ENCODE assay signal across 15 cellular contexts in genomic region chr13:30147380-30147779, GRCh38.
DNase-seq lines count a peak whose midpoint lies in the region; ATAC-seq, FAIRE-seq and TF ChIP-seq lines count a peak whose summit lies in the region.
"Had no signal": no experiment of that assay in that cellular context is flagged by ENCODE, and none has a peak within 500 bp of the region (broad histone marks: within the 10 kb centered on the region; RNA-seq: fewer than 3 reads in every experiment).

No MANE protein-coding gene starts in this region.

- peaks cover 2 to 15% (median 6%) of the 10 kb centered on the region in 3 donors for H3K36me3 Mint-ChIP-seq in CD8-positive, alpha-beta memory T cell
- H3K36me3 Mint-ChIP-seq in activated B cell treated with CpG ODN at 0.5 μM for 24 hours (ENCODE audit: low read depth), result no peaks in the 10 kb centered on the region
- peaks cover 3% of the 10 kb centered on the region for H3K36me3 Mint-ChIP-seq in memory B cell

- peaks cover 0 to 10% (median 3%) of the 10 kb centered on the region in 5 donors for H3K9me3 Mint-ChIP-seq in CD8-positive, alpha-beta memory T cell
- peaks cover 4% of the 10 kb centered on the region for H3K9me3 Mint-ChIP-seq in activated B cell treated with CpG ODN at 0.5 μM for 24 hours
- peaks cover 3% of the 10 kb centered on the region for H3K9me3 Mint-ChIP-seq in memory B cell
- H3K9me3 Mint-ChIP-seq: neural crest cell had no signal

- peaks cover 83% of the 10 kb centered on the region for H3K4me1 ChIP-seq in CD8-positive, alpha-beta memory T cell (ENCODE audit: insufficient read depth, low read length)

- no peak for DNase-seq in CD8-positive, alpha-beta memory T cell
- DNase-seq in GM19239 (ENCODE audit: insufficient read length, low spot score), result no peak
- no peak for DNase-seq in activated B cell treated with CpG ODN at 0.5 μM for 24 hours
- DNase-seq in memory B cell (ENCODE audit: low spot score in 2 of 2), result no peak
- no peak for DNase-seq in NCI-H82 treated with DMSO at 0.1 percent for 48 hours (lab: John Stamatoyannopoulos, UW; ENCODE audit: unreplicated experiment)
- DNase-seq in SW 1271 (lab: John Stamatoyannopoulos, UW), result no peak
- DNase-seq: C1 segment of cervical spinal cord, left ventricle myocardium superior, NCI-H146, NCI-H526 treated with DMSO at 0.1 percent for 48 hours had no signal

- H3K9me3 ChIP-seq in CD8-positive, alpha-beta memory T cell (ENCODE audit: low read length), result peaks cover 5% of the 10 kb centered on the region
- H3K9me3 ChIP-seq: ascending aorta had no signal

- FAIRE-seq in GM19239 (lab: Jason Lieb, UNC), result peak; percentile 82
- FAIRE-seq: H1 had no signal

- peak overlapping the region in 6 of 7 donors; percentile 44 to 77 (median 76) for H3K4me3 Mint-ChIP-seq in CD8-positive, alpha-beta memory T cell
- no peak overlapping the region for H3K4me3 Mint-ChIP-seq in activated B cell treated with CpG ODN at 0.5 μM for 24 hours
- no peak overlapping the region for H3K4me3 Mint-ChIP-seq in memory B cell
- H3K4me3 Mint-ChIP-seq: neural crest cell had no signal

- peak overlapping the region; percentile 93 to 100 (median 97) for H3K27ac Mint-ChIP-seq in CD8-positive, alpha-beta memory T cell
- H3K27ac Mint-ChIP-seq in activated B cell treated with CpG ODN at 0.5 μM for 24 hours, result peak overlapping the region; percentile 69
- no peak overlapping the region for H3K27ac Mint-ChIP-seq in memory B cell

- peaks cover 86 to 99% (median 96%) of the 10 kb centered on the region in 3 donors for H3K4me1 Mint-ChIP-seq in CD8-positive, alpha-beta memory T cell
- H3K4me1 Mint-ChIP-seq in activated B cell treated with CpG ODN at 0.5 μM for 24 hours, result peaks cover 37% of the 10 kb centered on the region
- peaks cover 34% of the 10 kb centered on the region for H3K4me1 Mint-ChIP-seq in memory B cell

- H3K4me3 ChIP-seq in CD8-positive, alpha-beta memory T cell (ENCODE audit: low read length), result peak overlapping the region; percentile 25
- H3K4me3 ChIP-seq: ascending aorta had no signal

- H3K27me3 Mint-ChIP-seq in CD8-positive, alpha-beta memory T cell, result peaks cover 0 to 2% of the 10 kb centered on the region in 2 donors
- H3K27me3 Mint-ChIP-seq in activated B cell treated with CpG ODN at 0.5 μM for 24 hours (no peaks in the 10 kb centered on the region), memory B cell (peaks cover 6% of the 10 kb centered on the region)

- intact Hi-C loops in activated B cell treated with CpG ODN at 0.5 μM for 24 hours (cut with micrococcal nuclease), result loop anchor here (5.0 kb wide), 1 partner anchor 425 kb away; no protein-coding TSS in a partner anchor

- peak overlapping the region; percentile 32 for H3K27ac ChIP-seq in CD8-positive, alpha-beta memory T cell (ENCODE audit: low read depth, low read length)
- H3K27ac ChIP-seq: ascending aorta had no signal

- CTCF ChIA-PET in CD8-positive, alpha-beta memory T cell (lab: Charles Lee), result interaction anchor here (1.6 to 14.7 kb wide), 3 partner anchors 11 to 32 kb away, joined by 5 to 276 read pairs (median 92); no protein-coding TSS in a partner anchor
- CTCF ChIA-PET in activated B cell treated with CpG ODN at 0.5 μM for 24 hours (lab: Charles Lee), result no interaction called here

- H3K36me3 ChIP-seq in CD8-positive, alpha-beta memory T cell (ENCODE audit: insufficient read depth, low read length), result no peaks in the 10 kb centered on the region
- H3K36me3 ChIP-seq: ascending aorta had no signal

- H3K27me3 ChIP-seq in CD8-positive, alpha-beta memory T cell (ENCODE audit: insufficient read depth, low read length, poor library complexity, severe bottlenecking), result no peaks in the 10 kb centered on the region
- H3K27me3 ChIP-seq: ascending aorta had no signal

- peak; percentile 51 for ATAC-seq in activated B cell treated with CpG ODN at 0.5 μM for 24 hours (ENCODE audit: low read depth)
- ATAC-seq in memory B cell (ENCODE audit: low read depth), result peak; percentile 71
- no peak for ATAC-seq in GM21367 (IDR thresholded peaks at IDR 0.05; ENCODE audit: unreplicated experiment)
- ATAC-seq in HG02763 (IDR thresholded peaks at IDR 0.05; ENCODE audit: unreplicated experiment), result no peak

- TF ChIP-seq CTCF in activated B cell treated with CpG ODN at 0.5 μM for 24 hours (IDR thresholded peaks at IDR 0.05), result no peak

- POLR2A ChIA-PET in CD8-positive, alpha-beta memory T cell (lab: Charles Lee), result interaction anchor here (0.5 to 3.0 kb wide), 5 partner anchors 10 to 316 kb away, joined by 3 to 23 read pairs (median 7); no protein-coding TSS in a partner anchor
- POLR2A ChIA-PET in activated B cell treated with CpG ODN at 0.5 μM for 24 hours (lab: Charles Lee), result interaction anchor here (1.6 kb wide), 1 partner anchor 10 kb away, joined by 4 read pairs; no protein-coding TSS in a partner anchor

Comparison
In these comparisons a context has a peak if more than half of its experiments do, and no peak if none do; other contexts are left out.
1. H3K4me3 Mint-ChIP-seq: peak in CD8-positive, alpha-beta memory T cell (6 of 7); none in activated B cell treated with CpG ODN at 0.5 μM for 24 hours (single experiment) and memory B cell (single experiment).
2. ATAC-seq: peak in activated B cell treated with CpG ODN at 0.5 μM for 24 hours (single experiment) and memory B cell (single experiment); none in GM21367 (single experiment) and HG02763 (single experiment).